ENCODE assay signal across 1 cellular context in genomic region chr19:2135474-2136402, GRCh38.
TF ChIP-seq lines count a peak whose summit lies in the region.

No MANE protein-coding gene starts in this region.

TF ChIP-seq in HCT116, 20 proteins besides CTCF, POLR2A, EP300 and RAD21 (continued from another document):
- TF ChIP-seq EZH2phosphoT487 (IDR thresholded peaks at IDR 0.05; ENCODE audit: borderline replicate concordance) (no peak), REST (IDR thresholded peaks at IDR 0.05; ENCODE audit: low read depth) (no peak)
TF ChIP-seq in HCT116: peak in this region for 0.
